1 cellular context compared by ENCODE assay signal in genomic region chr10:26839966-26840627, GRCh38.
TF ChIP-seq lines count a peak whose summit lies in the region.

No MANE protein-coding gene starts in this region.

TF ChIP-seq in K562, 482 proteins besides CTCF, POLR2A, EP300 and RAD21:
- TF ChIP-seq PTTG1 (tag; IDR thresholded peaks at IDR 0.05; ENCODE audit: low read depth) = no peak
- TF ChIP-seq, protein P1, sequence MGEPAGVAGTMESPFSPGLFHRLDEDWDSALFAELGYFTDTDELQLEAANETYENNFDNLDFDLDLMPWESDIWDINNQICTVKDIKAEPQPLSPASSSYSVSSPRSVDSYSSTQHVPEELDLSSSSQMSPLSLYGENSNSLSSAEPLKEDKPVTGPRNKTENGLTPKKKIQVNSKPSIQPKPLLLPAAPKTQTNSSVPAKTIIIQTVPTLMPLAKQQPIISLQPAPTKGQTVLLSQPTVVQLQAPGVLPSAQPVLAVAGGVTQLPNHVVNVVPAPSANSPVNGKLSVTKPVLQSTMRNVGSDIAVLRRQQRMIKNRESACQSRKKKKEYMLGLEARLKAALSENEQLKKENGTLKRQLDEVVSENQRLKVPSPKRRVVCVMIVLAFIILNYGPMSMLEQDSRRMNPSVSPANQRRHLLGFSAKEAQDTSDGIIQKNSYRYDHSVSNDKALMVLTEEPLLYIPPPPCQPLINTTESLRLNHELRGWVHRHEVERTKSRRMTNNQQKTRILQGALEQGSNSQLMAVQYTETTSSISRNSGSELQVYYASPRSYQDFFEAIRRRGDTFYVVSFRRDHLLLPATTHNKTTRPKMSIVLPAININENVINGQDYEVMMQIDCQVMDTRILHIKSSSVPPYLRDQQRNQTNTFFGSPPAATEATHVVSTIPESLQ (CRISPR knock-in tag; IDR thresholded peaks at IDR 0.05) = no peak
